In genomic region chr13:57631607-57632275, GRCh38 we compare ENCODE assay signal across 8 cellular contexts. TPM values are rescaled to one million over a fixed set of nuclear protein-coding genes. Genes with fewer than 3 reads are reported as not detected.
DNase-seq lines count a peak whose midpoint lies in the region; ATAC-seq and TF ChIP-seq lines count a peak whose summit lies in the region.

A gene with protein sequence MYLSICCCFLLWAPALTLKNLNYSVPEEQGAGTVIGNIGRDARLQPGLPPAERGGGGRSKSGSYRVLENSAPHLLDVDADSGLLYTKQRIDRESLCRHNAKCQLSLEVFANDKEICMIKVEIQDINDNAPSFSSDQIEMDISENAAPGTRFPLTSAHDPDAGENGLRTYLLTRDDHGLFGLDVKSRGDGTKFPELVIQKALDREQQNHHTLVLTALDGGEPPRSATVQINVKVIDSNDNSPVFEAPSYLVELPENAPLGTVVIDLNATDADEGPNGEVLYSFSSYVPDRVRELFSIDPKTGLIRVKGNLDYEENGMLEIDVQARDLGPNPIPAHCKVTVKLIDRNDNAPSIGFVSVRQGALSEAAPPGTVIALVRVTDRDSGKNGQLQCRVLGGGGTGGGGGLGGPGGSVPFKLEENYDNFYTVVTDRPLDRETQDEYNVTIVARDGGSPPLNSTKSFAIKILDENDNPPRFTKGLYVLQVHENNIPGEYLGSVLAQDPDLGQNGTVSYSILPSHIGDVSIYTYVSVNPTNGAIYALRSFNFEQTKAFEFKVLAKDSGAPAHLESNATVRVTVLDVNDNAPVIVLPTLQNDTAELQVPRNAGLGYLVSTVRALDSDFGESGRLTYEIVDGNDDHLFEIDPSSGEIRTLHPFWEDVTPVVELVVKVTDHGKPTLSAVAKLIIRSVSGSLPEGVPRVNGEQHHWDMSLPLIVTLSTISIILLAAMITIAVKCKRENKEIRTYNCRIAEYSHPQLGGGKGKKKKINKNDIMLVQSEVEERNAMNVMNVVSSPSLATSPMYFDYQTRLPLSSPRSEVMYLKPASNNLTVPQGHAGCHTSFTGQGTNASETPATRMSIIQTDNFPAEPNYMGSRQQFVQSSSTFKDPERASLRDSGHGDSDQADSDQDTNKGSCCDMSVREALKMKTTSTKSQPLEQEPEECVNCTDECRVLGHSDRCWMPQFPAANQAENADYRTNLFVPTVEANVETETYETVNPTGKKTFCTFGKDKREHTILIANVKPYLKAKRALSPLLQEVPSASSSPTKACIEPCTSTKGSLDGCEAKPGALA (N-terminal part only) (plus strand): TSS chr13:57631744. CDS start chr13:57632547, 803 bp downstream.

- TF ChIP-seq CTCF in WI38 (IDR thresholded peaks at IDR 0.05; ENCODE audit: low read depth, low read length) (no peak), esophagus squamous epithelium (IDR thresholded peaks at IDR 0.05) (no peak), uterus (IDR thresholded peaks at IDR 0.05) (no peak)

- peaks cover 3% of the 10 kb centered on the region for H3K9me3 Mint-ChIP-seq in activated CD4-positive, alpha-beta T cell treated with anti-CD3 and anti-CD28 coated beads, Interleukin-2, amount 10 ng/mL, durations not matched to agents 7 days and 5 days

- POLR2A ChIA-PET in activated CD4-positive, alpha-beta T cell treated with anti-CD3 and anti-CD28 coated beads, Interleukin-2, amount 10 ng/mL, durations not matched to agents 7 days and 5 days (lab: Charles Lee): no interaction called here

- H3K9ac ChIP-seq in mucosa of rectum (ENCODE audit: low read depth in 1 of 2, low read length in 2 of 2): peak within 1 kb of the TSS; percentile 14 to 43

- H3K4me3 Mint-ChIP-seq in activated CD4-positive, alpha-beta T cell treated with anti-CD3 and anti-CD28 coated beads, Interleukin-2, amount 10 ng/mL, durations not matched to agents 7 days and 5 days: peak within 1 kb of the TSS; percentile 69

- H3K4me1 Mint-ChIP-seq in activated CD4-positive, alpha-beta T cell treated with anti-CD3 and anti-CD28 coated beads, Interleukin-2, amount 10 ng/mL, durations not matched to agents 7 days and 5 days: peaks cover 19% of the 10 kb centered on the region

- H3K27me3 ChIP-seq in esophagus squamous epithelium: peaks cover 0 to 84% (median 16%) of the 10 kb centered on the region in 4 donors
- peaks cover 0 to 19% of the 10 kb centered on the region in 2 donors for H3K27me3 ChIP-seq in mucosa of rectum (ENCODE audit: control insufficient read depth in 2 of 2, insufficient read depth in 2 of 2, low read length in 2 of 2)
- peaks cover 0 to 20% of the 10 kb centered on the region in 2 donors for H3K27me3 ChIP-seq in uterus

- H3K4me1 ChIP-seq in esophagus squamous epithelium (peaks cover 4 to 51% (median 22%) of the 10 kb centered on the region in 3 donors), mucosa of rectum (ENCODE audit: control insufficient read depth in 2 of 2, insufficient read depth in 2 of 2, low read length in 2 of 2) (peaks cover 0 to 3% of the 10 kb centered on the region in 2 donors), uterus (no peaks in the 10 kb centered on the region)

- H3K27ac ChIP-seq in esophagus squamous epithelium (peak within 1 kb of the TSS in 3 of 4 donors; percentile 68 to 80 (median 71)), mucosa of rectum (ENCODE audit: low read depth in 2 of 2, low read length in 2 of 2) (peak within 1 kb of the TSS; percentile 16 to 51), uterus (peak within 1 kb of the TSS; percentile 7 to 71)

- H3K27me3 Mint-ChIP-seq in activated CD4-positive, alpha-beta T cell treated with anti-CD3 and anti-CD28 coated beads, Interleukin-2, amount 10 ng/mL, durations not matched to agents 7 days and 5 days: peaks cover 61% of the 10 kb centered on the region

- 1 to 2% methylated on average over 25 to 28 of the region's 33 CpGs for WGBS in esophagus squamous epithelium, 2 donors

- H3K4me3 ChIP-seq in WI38 (ENCODE audit: low read depth, low read length): peak within 1 kb of the TSS; percentile 52
- H3K4me3 ChIP-seq in esophagus squamous epithelium: peak within 1 kb of the TSS; percentile 19 to 70 (median 47)
- H3K4me3 ChIP-seq in mucosa of rectum (ENCODE audit: low read length in 2 of 2): peak within 1 kb of the TSS; percentile 44 to 65
- H3K4me3 ChIP-seq in uterus: peak within 1 kb of the TSS; percentile 34 to 40

- intact Hi-C loops in esophagus squamous epithelium (cut with DNase I): no loop called here
- intact Hi-C loops in uterus (cut with DNase I; ENCODE audit: low total_unique reads): no loop called here

- H3K27ac Mint-ChIP-seq in activated CD4-positive, alpha-beta T cell treated with anti-CD3 and anti-CD28 coated beads, Interleukin-2, amount 10 ng/mL, durations not matched to agents 7 days and 5 days: peak within 1 kb of the TSS; percentile 48

- peaks cover 6% of the 10 kb centered on the region for H3K36me3 Mint-ChIP-seq in activated CD4-positive, alpha-beta T cell treated with anti-CD3 and anti-CD28 coated beads, Interleukin-2, amount 10 ng/mL, durations not matched to agents 7 days and 5 days (ENCODE audit: low read depth)

- no peaks in the 10 kb centered on the region for H3K36me3 ChIP-seq in esophagus squamous epithelium
- H3K36me3 ChIP-seq in mucosa of rectum (ENCODE audit: control insufficient read depth in 2 of 2, insufficient read depth in 2 of 2, low read length in 2 of 2): no peaks in the 10 kb centered on the region
- H3K36me3 ChIP-seq in uterus: no peaks in the 10 kb centered on the region

- no peak for ATAC-seq in HG02759 (IDR thresholded peaks at IDR 0.05; ENCODE audit: unreplicated experiment)

- peaks cover 0 to 16% (median 13%) of the 10 kb centered on the region in 3 donors for H3K9me3 ChIP-seq in esophagus squamous epithelium
- H3K9me3 ChIP-seq in mucosa of rectum (ENCODE audit: control insufficient read depth in 2 of 2, low read length in 2 of 2): peaks cover 0 to 3% of the 10 kb centered on the region in 2 donors
- H3K9me3 ChIP-seq in uterus: no peaks in the 10 kb centered on the region

- TF ChIP-seq POLR2A in esophagus squamous epithelium (IDR thresholded peaks at IDR 0.05) (no peak), uterus (IDR thresholded peaks at IDR 0.05) (no peak)

- CTCF ChIA-PET in activated CD4-positive, alpha-beta T cell treated with anti-CD3 and anti-CD28 coated beads, Interleukin-2, amount 10 ng/mL, durations not matched to agents 7 days and 5 days (lab: Charles Lee): no interaction called here

- peak; percentile 7 for DNase-seq in activated CD4-positive, alpha-beta T cell treated with anti-CD3 and anti-CD28 coated beads, Interleukin-2, amount 10 ng/mL, durations not matched to agents 7 days and 5 days
- DNase-seq in activated CD4-positive, alpha-beta T cell treated with anti-CD3 and anti-CD28 coated beads for 1 hour: no peak
- DNase-seq in esophagus squamous epithelium (lab: John Stamatoyannopoulos, UW) (no peak), uterus (peak in 1 of 2 donors; percentile 40), HPDE6-E6E7 (ENCODE audit: extremely low spot score) (no peak)

RNA-seq across cellular contexts. Expression of the gene that starts here (rescaled TPM):
- total RNA-seq in activated CD4-positive, alpha-beta T cell treated with anti-CD3 and anti-CD28 coated beads, Interleukin-2, amount 10 ng/mL, durations not matched to agents 7 days and 5 days: not detected
- total RNA-seq in esophagus squamous epithelium: 1 to 10 TPM in 3 of 4 donors, under 1 TPM in 1; 0.83 to 3.8 (median 1.7) TPM
- 10 to 100 TPM in 3 of 4 donors, 1 to 10 TPM in 1; 9.7 to 27.6 (median 18.9) TPM for total RNA-seq in uterus

Comparison
In these comparisons a context has a peak if more than half of its experiments do, and no peak if none do; other contexts are left out.
1. Peak in DNase-seq in activated CD4-positive, alpha-beta T cell treated with anti-CD3 and anti-CD28 coated beads, Interleukin-2, amount 10 ng/mL, durations not matched to agents 7 days and 5 days; RNA of the gene not detected or under 1 TPM.